8 cellular contexts compared by ENCODE assay signal in the genomic region with DNA sequence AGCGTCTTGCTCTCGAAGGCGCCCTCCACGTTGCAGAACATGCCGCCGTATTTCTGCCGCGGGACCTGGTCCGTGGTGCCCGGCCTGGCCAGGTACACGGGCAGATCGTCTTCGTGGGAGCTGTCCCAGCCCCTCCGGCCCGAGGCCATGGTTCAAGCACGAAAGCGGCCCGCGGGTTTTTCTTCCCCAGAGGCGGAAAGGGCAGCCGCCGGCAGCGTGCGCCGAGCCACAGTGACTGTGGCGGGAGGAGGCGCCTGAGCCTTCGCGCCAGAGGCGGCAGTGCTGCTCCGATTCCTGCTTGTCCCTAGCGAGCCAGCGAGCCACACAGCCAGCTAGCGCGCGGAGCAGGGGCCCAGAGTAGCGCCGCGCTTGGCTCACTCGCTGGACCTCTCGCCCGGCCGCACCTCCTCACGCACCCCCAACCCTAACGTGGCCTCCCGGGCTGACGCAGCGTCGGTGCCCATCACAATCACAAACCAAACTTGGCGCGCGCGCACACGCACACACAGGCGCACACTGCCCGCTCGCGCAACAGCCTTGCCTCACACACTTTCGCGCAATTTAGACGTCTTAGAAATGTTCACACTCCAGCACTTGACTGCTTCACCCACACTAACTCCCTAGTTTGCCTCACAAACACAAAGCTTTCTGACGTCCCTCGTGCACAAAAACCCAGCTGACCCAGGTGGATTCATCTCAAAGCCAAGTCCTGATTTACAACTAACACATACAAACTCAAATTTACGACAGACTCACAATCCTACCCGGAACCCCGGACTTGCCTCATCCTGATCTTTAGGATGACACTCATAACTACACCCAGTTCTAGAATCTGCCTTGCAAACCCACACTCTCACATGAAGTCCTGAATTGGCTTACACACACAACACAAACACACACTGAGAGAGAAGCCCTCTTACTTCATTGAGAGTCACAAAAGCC. TPM values are rescaled to one million over a fixed set of nuclear protein-coding genes. Genes with fewer than 3 reads are reported as not detected.
A peak's percentile ranks its signal among the peaks of the same experiment; 100 is the strongest.
DNase-seq lines count a peak whose midpoint lies in the region; ATAC-seq and TF ChIP-seq lines count a peak whose summit lies in the region.

A gene (minus strand): TSS at position 359 of the 942 bp plus-strand sequence. CDS start 210 bp downstream, at position 149.

- TF ChIP-seq CTCF in activated CD8-positive, alpha-beta T cell treated with anti-CD3 and anti-CD28 coated beads for 36 hours (IDR thresholded peaks at IDR 0.05), result no peak
- peak; percentile 50 for TF ChIP-seq CTCF in neural crest cell (conservative IDR thresholded peaks at IDR 0.05)

- peaks cover 3% of the 10 kb centered on the region for H3K4me1 Mint-ChIP-seq in activated CD8-positive, alpha-beta T cell treated with anti-CD3 and anti-CD28 coated beads for 36 hours (ENCODE audit: low read depth)
- H3K4me1 Mint-ChIP-seq in neural crest cell, result peaks cover 28% of the 10 kb centered on the region

- no peaks in the 10 kb centered on the region for H3K36me3 Mint-ChIP-seq in activated CD8-positive, alpha-beta T cell treated with anti-CD3 and anti-CD28 coated beads for 36 hours (ENCODE audit: low read depth)
- H3K36me3 Mint-ChIP-seq in neural crest cell (ENCODE audit: low read depth), result no peaks in the 10 kb centered on the region

- peaks cover 39% of the 10 kb centered on the region for H3K27me3 Mint-ChIP-seq in activated CD8-positive, alpha-beta T cell treated with anti-CD3 and anti-CD28 coated beads for 36 hours
- peaks cover 26% of the 10 kb centered on the region for H3K27me3 Mint-ChIP-seq in neural crest cell (ENCODE audit: low read depth)

- DNase-seq in ELR (ENCODE audit: low read depth), result peak; percentile 89
- DNase-seq in LHCN-M2 (ENCODE audit: low read depth), result peak; percentile 81
- peak; percentile 14 for DNase-seq in activated CD8-positive, alpha-beta T cell treated with anti-CD3 and anti-CD28 coated beads for 36 hours
- DNase-seq in globus pallidus (ENCODE audit: low spot score), result peak; percentile 42
- peak; percentile 69 for DNase-seq in neural crest cell (ENCODE audit: low read depth, low spot score)
- DNase-seq in AML-193 (lab: John Stamatoyannopoulos, UW), result no peak

- POLR2A ChIA-PET in activated CD8-positive, alpha-beta T cell treated with anti-CD3 and anti-CD28 coated beads for 36 hours (lab: Charles Lee), result no interaction called here

- CTCF ChIA-PET in activated CD8-positive, alpha-beta T cell treated with anti-CD3 and anti-CD28 coated beads for 36 hours (lab: Charles Lee), result no interaction called here

- peaks cover 2% of the 10 kb centered on the region for H3K9me3 Mint-ChIP-seq in activated CD8-positive, alpha-beta T cell treated with anti-CD3 and anti-CD28 coated beads for 36 hours
- no peaks in the 10 kb centered on the region for H3K9me3 Mint-ChIP-seq in neural crest cell

- intact Hi-C loops in activated CD8-positive, alpha-beta T cell treated with anti-CD3 and anti-CD28 coated beads for 36 hours (cut with micrococcal nuclease), result no loop called here

- H3K27ac Mint-ChIP-seq in activated CD8-positive, alpha-beta T cell treated with anti-CD3 and anti-CD28 coated beads for 36 hours, result no peak within 1 kb of the TSS
- H3K27ac Mint-ChIP-seq in neural crest cell (ENCODE audit: unreplicated experiment), result peak within 1 kb of the TSS; percentile 94

- peak; percentile 45 for ATAC-seq in activated CD8-positive, alpha-beta T cell treated with anti-CD3 and anti-CD28 coated beads for 36 hours
- ATAC-seq in GM19324 (IDR thresholded peaks at IDR 0.05; ENCODE audit: low FRiP score, unreplicated experiment) (no peak), HG02840 (IDR thresholded peaks at IDR 0.05; ENCODE audit: low FRiP score, unreplicated experiment) (no peak)

- peak within 1 kb of the TSS; percentile 1 for H3K4me3 Mint-ChIP-seq in activated CD8-positive, alpha-beta T cell treated with anti-CD3 and anti-CD28 coated beads for 36 hours
- H3K4me3 Mint-ChIP-seq in neural crest cell, result peak within 1 kb of the TSS; percentile 97

RNA-seq across cellular contexts. Expression of the gene that starts here (rescaled TPM):
- 55.9 and 66.9 TPM in 2 replicates for total RNA-seq in LHCN-M2 (2014; rRNA removed)
- polyA plus RNA-seq in LHCN-M2 (2012), result 37.9 TPM
- total RNA-seq in activated CD8-positive, alpha-beta T cell treated with anti-CD3 and anti-CD28 coated beads for 36 hours, result under 1 TPM; 0.13 to 0.38 TPM
- total RNA-seq in neural crest cell, result 98.9 and 102 TPM in 2 replicates

Comparison
In these comparisons a context has a peak if more than half of its experiments do, and no peak if none do; other contexts are left out.
1. RNA of the gene that starts here (total RNA-seq): 98.9 to 102 TPM in neural crest cell and 55.9 to 66.9 TPM in LHCN-M2; 0.13 to 0.38 TPM in activated CD8-positive, alpha-beta T cell treated with anti-CD3 and anti-CD28 coated beads for 36 hours; every median in the first group is over 10 times any median in the second.
2. Peak in DNase-seq and ATAC-seq in activated CD8-positive, alpha-beta T cell treated with anti-CD3 and anti-CD28 coated beads for 36 hours; RNA of the gene not detected or under 1 TPM.
3. DNase-seq: peak in ELR (single experiment), LHCN-M2 (single experiment), globus pallidus (single experiment) and neural crest cell (single experiment); none in AML-193 (0 of 2).